Comparison of ENCODE assay signal across 9 cellular contexts in genomic region chr11:60762851-60763691, GRCh38. TPM values are rescaled to one million over a fixed set of nuclear protein-coding genes. Genes with fewer than 3 reads are reported as not detected.
A peak's percentile ranks its signal among the peaks of the same experiment; 100 is the strongest.
DNase-seq lines count a peak whose midpoint lies in the region; ATAC-seq, FAIRE-seq and TF ChIP-seq lines count a peak whose summit lies in the region.
"Had no signal": no experiment of that assay in that cellular context is flagged by ENCODE, and none has a peak within 500 bp of the region (broad histone marks: within the 10 kb centered on the region; RNA-seq: fewer than 3 reads in every experiment).

No MANE protein-coding gene starts in this region.

- H3K4me1 ChIP-seq in A673 (ENCODE audit: insufficient read depth, low read length, poor library complexity, severe bottlenecking) (no peaks in the 10 kb centered on the region), keratinocyte (ENCODE audit: control insufficient read depth, extremely low read depth, insufficient read depth, low read length) (no peaks in the 10 kb centered on the region)

- BruUV-seq in A673 (replicated peaks; lab: Mats Ljungman, UMichigan), result no TSS peak

- CTCF ChIA-PET in A673 (lab: Charles Lee), result interaction anchor here (0.5 to 1.1 kb wide), 4 partner anchors 12 to 399 kb away, joined by 3 to 6 read pairs (median 5); no protein-coding TSS in a partner anchor

- TF ChIP-seq CTCF in A673 (conservative IDR thresholded peaks at IDR 0.05; ENCODE audit: low read depth, low read length), result peak; percentile 43; the same call in 1 of the 2 replicates
- TF ChIP-seq CTCF in keratinocyte (optimal IDR thresholded peaks at IDR 0.05 in 1 of 3, IDR thresholded peaks at IDR 0.05 in 1 of 3, conservative IDR thresholded peaks at IDR 0.05 in 1 of 3; ENCODE audit: extremely low read depth in 1 of 3, insufficient read depth in 2 of 3, low read length in 3 of 3), result peak in 2 of 3 experiments; percentile 14 to 53

- H3K4me3 ChIP-seq in A673 (ENCODE audit: low read depth, low read length, poor library complexity, severe bottlenecking) (no peak overlapping the region), keratinocyte (ENCODE audit: control insufficient read depth in 2 of 3, extremely low read depth in 1 of 3, insufficient read depth in 2 of 3, low read depth in 1 of 3, low read length in 3 of 3) (no peak overlapping the region)

- H3K9ac ChIP-seq in keratinocyte (ENCODE audit: control insufficient read depth, extremely low read depth, insufficient read depth, low read length), result no peak overlapping the region

- DNase-seq in A673 (ENCODE audit: low spot score) (peak; percentile 27), NCI-H2029 treated with DMSO at 0.1 percent for 48 hours (lab: John Stamatoyannopoulos, UW) (peak; percentile 42), keratinocyte (ENCODE audit: low read depth, low spot score) (no peak), NOMO-1 treated with DMSO at 0.1 percent for 48 hours (lab: John Stamatoyannopoulos, UW; ENCODE audit: unreplicated experiment) (no peak), SK-N-DZ (ENCODE audit: low spot score) (no peak)
- no peak for DNase-seq in stimulated activated CD8-positive, alpha-beta memory T cell treated with anti-CD3 and anti-CD28 coated beads, Interleukin-4, amount 100 ng/mL, for 48 hours

- no peak for FAIRE-seq in keratinocyte (lab: Jason Lieb, UNC)
- FAIRE-seq: endometrium had no signal

- intact Hi-C loops in A673 (cut with micrococcal nuclease; ENCODE audit: unreplicated experiment), result no loop called here

- no peak overlapping the region for H3K4me2 ChIP-seq in keratinocyte (ENCODE audit: control insufficient read depth, extremely low read depth, insufficient read depth, low read depth, low read length)

- dilution Hi-C loops in keratinocyte (cut with MboI; ENCODE audit: extremely low pct_ligation_motif_present, low sequenced_read_pairs), result no loop called here

- no peaks in the 10 kb centered on the region for H3K9me1 ChIP-seq in keratinocyte (ENCODE audit: control insufficient read depth, extremely low read depth, insufficient read depth, low read length)

- H3K27ac ChIP-seq in A673 (ENCODE audit: low read depth, low read length, poor library complexity, severe bottlenecking) (no peak overlapping the region), keratinocyte (ENCODE audit: control insufficient read depth, insufficient read depth, low read length) (no peak overlapping the region)

- ATAC-seq in GM18505 (IDR thresholded peaks at IDR 0.05; ENCODE audit: unreplicated experiment), result peak; percentile 66
- ATAC-seq in HG02763 (IDR thresholded peaks at IDR 0.05; ENCODE audit: unreplicated experiment), result peak; percentile 66

- peak; percentile 35 for TF ChIP-seq POLR2A in GM18505 (IDR thresholded peaks at IDR 0.05; ENCODE audit: borderline replicate concordance, extremely low read depth, insufficient read depth, insufficient read length)

- POLR2A ChIA-PET in A673 (lab: Charles Lee; ENCODE audit: low non-redundant PET), result no interaction called here

- no peaks in the 10 kb centered on the region for H4K20me1 ChIP-seq in keratinocyte (ENCODE audit: control insufficient read depth, extremely low read depth, insufficient read depth, low read length)

- no peaks in the 10 kb centered on the region for H3K36me3 ChIP-seq in A673 (ENCODE audit: insufficient read depth, low read length, poor library complexity, severe bottlenecking)
- H3K36me3 ChIP-seq in keratinocyte (ENCODE audit: control insufficient read depth in 2 of 2, extremely low read depth in 1 of 2, insufficient read depth in 2 of 2, low read length in 2 of 2), result no peaks in the 10 kb centered on the region

- H3K79me2 ChIP-seq in keratinocyte (ENCODE audit: control insufficient read depth, insufficient read depth, low read length), result no peaks in the 10 kb centered on the region

- H3K27me3 ChIP-seq in A673 (replicated peaks; ENCODE audit: insufficient read depth, low read depth, low read length, poor library complexity), result peaks cover 7% of the 10 kb centered on the region
- no peaks in the 10 kb centered on the region for H3K27me3 ChIP-seq in keratinocyte (ENCODE audit: control insufficient read depth, extremely low read depth, insufficient read depth, low read length)

- H2AFZ ChIP-seq in keratinocyte (ENCODE audit: control insufficient read depth, low read length), result no peak overlapping the region

- H3K9me3 ChIP-seq in A673 (ENCODE audit: low read depth, low read length, poor library complexity, severe bottlenecking) (no peaks in the 10 kb centered on the region), keratinocyte (ENCODE audit: control insufficient read depth, low read depth, low read length) (no peaks in the 10 kb centered on the region)

RNA-seq across cellular contexts. Expression of gene MS4A15, which starts 6.4 kb away (rescaled TPM):
- not detected in 2 replicates for total RNA-seq in A673 (2021)
- polyA plus RNA-seq in keratinocyte, result 0.03 TPM in 1 of 3 replicates, not detected in the others
- not detected for polyA plus RNA-seq in keratinocyte (2011; ENCODE audit: low read depth)
- polyA plus RNA-seq in keratinocyte (2011; cell fraction: cytosol; rRNA removed), result not detected in 2 replicates
- not detected in 2 replicates for polyA plus RNA-seq in keratinocyte (2011; cell fraction: nucleus; rRNA removed)
- 0.09 TPM in 1 of 2 replicates, not detected in the other for polyA plus RNA-seq in keratinocyte (2012; ENCODE audit: low replicate concordance)
- 0.35 TPM in 1 of 3 replicates, not detected in the others for polyA minus RNA-seq in keratinocyte
- polyA minus RNA-seq in keratinocyte (2011; cell fraction: cytosol; rRNA and poly(A)+ RNA removed), result not detected
- not detected in 2 replicates for polyA minus RNA-seq in keratinocyte (2011; cell fraction: nucleus; rRNA and poly(A)+ RNA removed)
- not detected in 2 replicates for polyA plus RNA-seq in SK-N-DZ (2014; cell fraction: cytosol; rRNA removed)
- polyA plus RNA-seq in SK-N-DZ (2014; cell fraction: nucleus; rRNA removed), result not detected in 2 replicates

RNA-seq across cellular contexts. Expression of gene MS4A10, which starts 22.1 kb away (rescaled TPM):
- total RNA-seq in A673 (2021), result not detected in 2 replicates
- not detected in 3 replicates for polyA plus RNA-seq in keratinocyte
- polyA plus RNA-seq in keratinocyte (2011; ENCODE audit: low read depth), result not detected
- polyA plus RNA-seq in keratinocyte (2011; cell fraction: cytosol; rRNA removed), result not detected in 2 replicates
- not detected in 2 replicates for polyA plus RNA-seq in keratinocyte (2011; cell fraction: nucleus; rRNA removed)
- not detected in 2 replicates for polyA plus RNA-seq in keratinocyte (2012; ENCODE audit: low replicate concordance)
- polyA minus RNA-seq in keratinocyte, result not detected in 3 replicates
- not detected for polyA minus RNA-seq in keratinocyte (2011; cell fraction: cytosol; rRNA and poly(A)+ RNA removed)
- not detected in 2 replicates for polyA minus RNA-seq in keratinocyte (2011; cell fraction: nucleus; rRNA and poly(A)+ RNA removed)
- polyA plus RNA-seq in SK-N-DZ (2014; cell fraction: cytosol; rRNA removed), result not detected in 2 replicates
- not detected in 2 replicates for polyA plus RNA-seq in SK-N-DZ (2014; cell fraction: nucleus; rRNA removed)

RNA-seq across cellular contexts. Expression of gene MS4A18, which starts 38.6 kb away (rescaled TPM):
- total RNA-seq in A673 (2021), result not detected in 2 replicates
- polyA plus RNA-seq in keratinocyte, result not detected in 3 replicates
- polyA plus RNA-seq in keratinocyte (2011; ENCODE audit: low read depth), result not detected
- polyA plus RNA-seq in keratinocyte (2011; cell fraction: cytosol; rRNA removed), result not detected in 2 replicates
- not detected in 2 replicates for polyA plus RNA-seq in keratinocyte (2011; cell fraction: nucleus; rRNA removed)
- polyA plus RNA-seq in keratinocyte (2012; ENCODE audit: low replicate concordance), result not detected in 2 replicates
- not detected in 3 replicates for polyA minus RNA-seq in keratinocyte
- not detected for polyA minus RNA-seq in keratinocyte (2011; cell fraction: cytosol; rRNA and poly(A)+ RNA removed)
- polyA minus RNA-seq in keratinocyte (2011; cell fraction: nucleus; rRNA and poly(A)+ RNA removed), result not detected in 2 replicates
- polyA plus RNA-seq in SK-N-DZ (2014; cell fraction: cytosol; rRNA removed), result not detected in 2 replicates
- not detected in 2 replicates for polyA plus RNA-seq in SK-N-DZ (2014; cell fraction: nucleus; rRNA removed)

Comparison
In these comparisons a context has a peak if more than half of its experiments do, and no peak if none do; other contexts are left out.
1. DNase-seq: peak in A673 (single experiment) and NCI-H2029 treated with DMSO at 0.1 percent for 48 hours (single experiment); none in keratinocyte (single experiment), NOMO-1 treated with DMSO at 0.1 percent for 48 hours (single experiment), stimulated activated CD8-positive, alpha-beta memory T cell treated with anti-CD3 and anti-CD28 coated beads, Interleukin-4, amount 100 ng/mL, for 48 hours (single experiment) and SK-N-DZ (single experiment).